In the genomic region with DNA sequence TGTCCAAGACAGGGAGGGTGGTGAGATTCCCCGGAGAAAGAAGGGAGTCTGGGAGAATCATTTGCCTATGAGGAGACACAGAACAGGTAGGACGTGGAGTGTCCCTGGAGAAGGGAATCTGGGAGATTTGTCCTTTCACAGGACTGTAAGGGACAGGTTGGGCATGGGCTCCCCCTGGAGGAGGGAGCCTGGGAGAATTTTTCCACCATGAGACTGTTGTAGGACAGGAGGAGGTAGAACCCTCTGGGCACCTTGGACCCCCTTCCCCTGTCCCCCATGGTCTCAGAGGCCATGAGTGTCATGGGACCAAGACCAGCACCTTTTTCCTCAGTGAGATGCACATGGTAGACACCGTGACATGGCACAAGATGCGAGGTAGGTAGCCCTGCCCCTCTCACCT, we compare ENCODE assay signal across 10 cellular contexts. TPM values are rescaled to one million over a fixed set of nuclear protein-coding genes. Genes with fewer than 3 reads are reported as not detected.
A peak's percentile ranks its signal among the peaks of the same experiment; 100 is the strongest.
DNase-seq lines count a peak whose midpoint lies in the region; ATAC-seq and TF ChIP-seq lines count a peak whose summit lies in the region.
"Had no signal": no experiment of that assay in that cellular context is flagged by ENCODE, and none has a peak within 500 bp of the region (broad histone marks: within the 10 kb centered on the region; RNA-seq: fewer than 3 reads in every experiment).

No MANE protein-coding gene starts in this region.

- no peaks in the 10 kb centered on the region for H3K9me3 ChIP-seq in T-helper 17 cell (ENCODE audit: control insufficient read depth, low read length, poor library complexity, severe bottlenecking)

- no peak for ATAC-seq in activated naive CD4-positive, alpha-beta T cell treated with anti-CD3 and anti-CD28 coated beads, Interleukin-2, amount 50 U/mL, for 72 hours
- ATAC-seq in effector memory CD8-positive, alpha-beta T cell (replicated peaks): no peak
- ATAC-seq in stimulated activated effector memory CD8-positive, alpha-beta T cell treated with anti-CD3 and anti-CD28 coated beads, Interleukin-12 subunit alpha, Interleukin-12 subunit beta, amount 100 ng/mL, for 72 hours: no peak
- ATAC-seq in T-helper 17 cell: no peak
- ATAC-seq: activated CD8-positive, alpha-beta memory T cell treated with anti-CD3 and anti-CD28 coated beads, Interleukin-2, amount 10 ng/mL, durations not matched to agents 7 days and 5 days had no signal

- no peaks in the 10 kb centered on the region for H3K27me3 Mint-ChIP-seq in effector memory CD8-positive, alpha-beta T cell
- no peaks in the 10 kb centered on the region for H3K27me3 Mint-ChIP-seq in T-helper 17 cell
- H3K27me3 Mint-ChIP-seq: activated CD8-positive, alpha-beta memory T cell treated with anti-CD3 and anti-CD28 coated beads, Interleukin-2, amount 10 ng/mL, durations not matched to agents 7 days and 5 days had no signal

- H3K27ac Mint-ChIP-seq in activated naive CD4-positive, alpha-beta T cell treated with anti-CD3 and anti-CD28 coated beads, Interleukin-2, amount 50 U/mL, for 72 hours: peak overlapping the region; percentile 12 to 29
- H3K27ac Mint-ChIP-seq in effector memory CD8-positive, alpha-beta T cell: peak overlapping the region; percentile 46 to 75
- H3K27ac Mint-ChIP-seq in stimulated activated effector memory CD8-positive, alpha-beta T cell treated with anti-CD3 and anti-CD28 coated beads, Interleukin-12 subunit alpha, Interleukin-12 subunit beta, amount 100 ng/mL, for 72 hours: peak overlapping the region; percentile 65
- H3K27ac Mint-ChIP-seq in T-helper 17 cell: no peak overlapping the region

- no peaks in the 10 kb centered on the region for H3K9me3 Mint-ChIP-seq in activated naive CD4-positive, alpha-beta T cell treated with anti-CD3 and anti-CD28 coated beads, Interleukin-2, amount 50 U/mL, for 72 hours
- no peaks in the 10 kb centered on the region for H3K9me3 Mint-ChIP-seq in effector memory CD8-positive, alpha-beta T cell
- no peaks in the 10 kb centered on the region for H3K9me3 Mint-ChIP-seq in stimulated activated effector memory CD8-positive, alpha-beta T cell treated with anti-CD3 and anti-CD28 coated beads, Interleukin-12 subunit alpha, Interleukin-12 subunit beta, amount 100 ng/mL, for 72 hours

- DNase-seq in activated naive CD4-positive, alpha-beta T cell treated with anti-CD3 and anti-CD28 coated beads, Interleukin-2, amount 50 U/mL, for 72 hours (ENCODE audit: low spot score in 2 of 2): no peak
- DNase-seq in activated naive CD4-positive, alpha-beta T cell treated with Interleukin-2 at 50 U/mL for 16 hours: no peak
- no peak for DNase-seq in NB4 (ENCODE audit: low read depth)
- DNase-seq in effector memory CD8-positive, alpha-beta T cell: no peak
- no peak for DNase-seq in stimulated activated effector memory CD8-positive, alpha-beta T cell treated with anti-CD3 and anti-CD28 coated beads, Interleukin-12 subunit alpha, Interleukin-12 subunit beta, amount 100 ng/mL, for 72 hours (ENCODE audit: low spot score in 2 of 2)
- no peak for DNase-seq in T-helper 17 cell
- DNase-seq in NCI-H1092 (lab: John Stamatoyannopoulos, UW): no peak
- DNase-seq in LoVo (ENCODE audit: low spot score): no peak
- DNase-seq: activated CD8-positive, alpha-beta memory T cell treated with anti-CD3 and anti-CD28 coated beads, Interleukin-2, amount 10 ng/mL, durations not matched to agents 7 days and 5 days; RPMI8226 had no signal

- no peak overlapping the region for H3K4me3 ChIP-seq in NB4 (ENCODE audit: low read depth, low read length)

- no peak for TF ChIP-seq POLR2A in NB4 (IDR thresholded peaks at IDR 0.05; ENCODE audit: extremely low read depth, insufficient read length)

- peaks cover 26% of the 10 kb centered on the region in 2 donors for H3K4me1 Mint-ChIP-seq in effector memory CD8-positive, alpha-beta T cell (ENCODE audit: low read depth in 2 of 2)
- peaks cover 34% of the 10 kb centered on the region for H3K4me1 Mint-ChIP-seq in stimulated activated effector memory CD8-positive, alpha-beta T cell treated with anti-CD3 and anti-CD28 coated beads, Interleukin-12 subunit alpha, Interleukin-12 subunit beta, amount 100 ng/mL, for 72 hours
- H3K4me1 Mint-ChIP-seq in T-helper 17 cell: peaks cover 18% of the 10 kb centered on the region

- H3K36me3 Mint-ChIP-seq in activated naive CD4-positive, alpha-beta T cell treated with anti-CD3 and anti-CD28 coated beads, Interleukin-2, amount 50 U/mL, for 72 hours: no peaks in the 10 kb centered on the region
- H3K36me3 Mint-ChIP-seq in effector memory CD8-positive, alpha-beta T cell (ENCODE audit: insufficient read depth): peaks cover 15% of the 10 kb centered on the region
- peaks cover 17% of the 10 kb centered on the region for H3K36me3 Mint-ChIP-seq in stimulated activated effector memory CD8-positive, alpha-beta T cell treated with anti-CD3 and anti-CD28 coated beads, Interleukin-12 subunit alpha, Interleukin-12 subunit beta, amount 100 ng/mL, for 72 hours
- peaks cover 3% of the 10 kb centered on the region for H3K36me3 Mint-ChIP-seq in T-helper 17 cell (ENCODE audit: low read depth)

- no peak overlapping the region for H3K4me3 Mint-ChIP-seq in effector memory CD8-positive, alpha-beta T cell
- no peak overlapping the region for H3K4me3 Mint-ChIP-seq in stimulated activated effector memory CD8-positive, alpha-beta T cell treated with anti-CD3 and anti-CD28 coated beads, Interleukin-12 subunit alpha, Interleukin-12 subunit beta, amount 100 ng/mL, for 72 hours
- no peak overlapping the region for H3K4me3 Mint-ChIP-seq in T-helper 17 cell

- TF ChIP-seq CTCF in NB4 (IDR thresholded peaks at IDR 0.05; ENCODE audit: low read depth, low read length): peak; percentile 52

RNA-seq across cellular contexts. Expression of a gene that starts 2.8 kb away (rescaled TPM):
- 10 to 100 TPM; 10.7 to 11.8 TPM for total RNA-seq in activated naive CD4-positive, alpha-beta T cell treated with anti-CD3 and anti-CD28 coated beads, Interleukin-2, amount 50 U/mL, for 72 hours
- total RNA-seq in T-helper 17 cell: 10 to 100 TPM; 13.3 to 18.0 TPM

RNA-seq across cellular contexts. Expression of a gene that starts 10.0 kb away (rescaled TPM):
- total RNA-seq in activated naive CD4-positive, alpha-beta T cell treated with anti-CD3 and anti-CD28 coated beads, Interleukin-2, amount 50 U/mL, for 72 hours: 100 to 1,000 TPM; 107 to 176 TPM
- 10 to 100 TPM; 43.9 to 53.6 TPM for total RNA-seq in T-helper 17 cell

RNA-seq across cellular contexts. Expression of a gene that starts 28.0 kb away (rescaled TPM):
- 10 to 100 TPM; 18.8 to 22.2 TPM for total RNA-seq in activated naive CD4-positive, alpha-beta T cell treated with anti-CD3 and anti-CD28 coated beads, Interleukin-2, amount 50 U/mL, for 72 hours
- 10 to 100 TPM; 23.2 to 31.3 TPM for total RNA-seq in T-helper 17 cell

RNA-seq across cellular contexts. Expression of a gene that starts 35.6 kb away (rescaled TPM):
- 10 to 100 TPM; 58.4 to 76.6 TPM for total RNA-seq in activated naive CD4-positive, alpha-beta T cell treated with anti-CD3 and anti-CD28 coated beads, Interleukin-2, amount 50 U/mL, for 72 hours
- 10 to 100 TPM; 59.9 to 70.1 TPM for total RNA-seq in T-helper 17 cell

RNA-seq across cellular contexts. Expression of a gene that starts 41.5 kb away (rescaled TPM):
- total RNA-seq in activated naive CD4-positive, alpha-beta T cell treated with anti-CD3 and anti-CD28 coated beads, Interleukin-2, amount 50 U/mL, for 72 hours: 10 to 100 TPM; 46.3 to 94.5 TPM
- total RNA-seq in T-helper 17 cell: 10 to 100 TPM; 25.2 to 27.7 TPM
